In the genomic region with DNA sequence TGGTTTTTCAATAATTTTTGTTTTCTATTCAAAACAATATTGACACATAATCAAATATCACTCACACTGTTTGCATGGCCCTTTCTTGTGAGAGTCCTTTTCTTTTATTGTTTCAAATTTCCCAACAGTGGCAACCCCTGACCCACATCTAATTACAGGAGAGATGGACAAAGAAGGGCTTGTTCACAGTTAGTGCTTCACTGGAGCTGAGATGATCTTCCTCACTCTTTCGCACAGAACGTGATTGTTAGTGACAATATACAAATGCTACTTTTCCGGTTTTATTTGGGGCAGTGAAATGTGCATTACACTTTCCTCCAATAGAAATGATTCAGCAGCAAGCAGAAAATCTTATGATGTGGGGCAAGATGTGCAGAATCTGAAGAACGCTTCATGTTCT, we compare ENCODE assay signal across 13 cellular contexts. TPM values are rescaled to one million over a fixed set of nuclear protein-coding genes. Genes with fewer than 3 reads are reported as not detected.
A peak's percentile ranks its signal among the peaks of the same experiment; 100 is the strongest.
DNase-seq lines count a peak whose midpoint lies in the region; TF ChIP-seq lines count a peak whose summit lies in the region.
"Had no signal": no experiment of that assay in that cellular context is flagged by ENCODE, and none has a peak within 500 bp of the region (broad histone marks: within the 10 kb centered on the region; RNA-seq: fewer than 3 reads in every experiment).

No MANE protein-coding gene starts in this region.

- TF ChIP-seq POLR2A in transverse colon (IDR thresholded peaks at IDR 0.05) (no peak), tibial nerve (IDR thresholded peaks at IDR 0.05) (no peak)

- H3K9me3 ChIP-seq in transverse colon (no peaks in the 10 kb centered on the region), tibial nerve (peaks cover 0 to 8% (median 0%) of the 10 kb centered on the region in 4 donors)

- H3K27me3 ChIP-seq in transverse colon (no peaks in the 10 kb centered on the region), tibial nerve (no peaks in the 10 kb centered on the region)

- H3K36me3 ChIP-seq in transverse colon (no peaks in the 10 kb centered on the region), tibial nerve (no peaks in the 10 kb centered on the region)

- no peak for TF ChIP-seq EP300 in transverse colon (IDR thresholded peaks at IDR 0.05; ENCODE audit: low read depth)
- TF ChIP-seq EP300 in tibial nerve (IDR thresholded peaks at IDR 0.05), result no peak

- 50 to 52% methylated on average over 4 of the region's 4 CpGs for WGBS in transverse colon (ENCODE audit: low coverage in 1 of 2), 2 donors
- 45 to 49% methylated on average over 4 of the region's 4 CpGs for WGBS in tibial nerve, 2 donors

- DNase-seq in COLO829 (ENCODE audit: low spot score), result peak; percentile 61
- DNase-seq in NCI-H146 treated with DMSO at 0.1 percent for 48 hours (lab: John Stamatoyannopoulos, UW; ENCODE audit: unreplicated experiment), result peak; percentile 50
- DNase-seq in NCI-H748 treated with DMSO at 0.1 percent for 48 hours (lab: John Stamatoyannopoulos, UW), result peak; percentile 64
- DNase-seq in medulla oblongata (ENCODE audit: extremely low spot score), result peak; percentile 47
- DNase-seq in activated CD4-positive, alpha-beta T cell treated with anti-CD3 and anti-CD28 coated beads for 48 hours, result no peak
- no peak for DNase-seq in transverse colon
- no peak for DNase-seq in tibial nerve (ENCODE audit: low spot score in 2 of 2)
- DNase-seq: CD8-positive, alpha-beta memory T cell; DMS53; GF-D8; H7; IMR-90 had no signal

- in situ Hi-C loops in transverse colon (cut with MboI; ENCODE audit: low pct_ligation_motif_present in 1 of 4, low pct_unique_long_range_greater_than_20kb in 1 of 4, low sequenced_read_pairs in 3 of 4), result no loop called here

- H3K27ac ChIP-seq in transverse colon (no peak overlapping the region), tibial nerve (no peak overlapping the region)

- H3K4me1 ChIP-seq in transverse colon, result no peaks in the 10 kb centered on the region
- H3K4me1 ChIP-seq in tibial nerve, result no peaks in the 10 kb centered on the region

- no peak overlapping the region for H3K4me3 ChIP-seq in transverse colon
- H3K4me3 ChIP-seq in tibial nerve, result no peak overlapping the region
- H3K4me3 ChIP-seq: GM23338 had no signal

- intact Hi-C loops in transverse colon (cut with DNase I; ENCODE audit: low total_unique reads), result no loop called here

- TF ChIP-seq CTCF in transverse colon (IDR thresholded peaks at IDR 0.05) (no peak), tibial nerve (IDR thresholded peaks at IDR 0.05) (no peak)

RNA-seq across cellular contexts. Expression of a gene that starts 38.6 kb away (rescaled TPM):
- total RNA-seq in transverse colon, result 100 to 1,000 TPM in 1 of 4 donors, 10 to 100 TPM in 3; 43.6 to 144 (median 70.7) TPM
- 10 to 100 TPM; 41.4 to 88.1 (median 80.7) TPM for total RNA-seq in tibial nerve

Comparison
In these comparisons a context has a peak if more than half of its experiments do, and no peak if none do; other contexts are left out.
1. DNase-seq: peak in COLO829 (single experiment), NCI-H146 treated with DMSO at 0.1 percent for 48 hours (single experiment), NCI-H748 treated with DMSO at 0.1 percent for 48 hours (single experiment) and medulla oblongata (single experiment); none in activated CD4-positive, alpha-beta T cell treated with anti-CD3 and anti-CD28 coated beads for 48 hours (single experiment), transverse colon (single experiment) and tibial nerve (0 of 2).